In genomic region chr10:47282657-47283018, GRCh38 we compare ENCODE assay signal across 33 cellular contexts. TPM values are rescaled to one million over a fixed set of nuclear protein-coding genes. Genes with fewer than 3 reads are reported as not detected.
"Had no signal": no experiment of that assay in that cellular context is flagged by ENCODE, and none has a peak within 500 bp of the region (broad histone marks: within the 10 kb centered on the region; RNA-seq: fewer than 3 reads in every experiment).

No MANE protein-coding gene starts in this region.

- H3K27me3 ChIP-seq: ascending aorta, cardiac muscle cell, MG63, SJCRH30 had no signal

- H3K9me3 Mint-ChIP-seq: activated CD4-positive, alpha-beta memory T cell treated with anti-CD3 and anti-CD28 coated beads, Interleukin-2, amount 10 ng/mL, durations not matched to agents 7 days and 5 days; activated T-cell treated with anti-CD3 and anti-CD28 coated beads, Interleukin-2, amount 50 U/mL, for 24 hours; activated T-helper 1 cell treated with anti-CD3 and anti-CD28 coated beads, Interleukin-12 subunit alpha, Interleukin-12 subunit beta, Interleukin-2, Interleukin-4 antibody, amounts not matched to agents 30 ng/mL and 10 ng/mL and 1 ng/mL, durations not matched to agents 14 hours and 24 hours and 36 hours; central memory CD8-positive, alpha-beta T cell had no signal

- H3K27ac ChIP-seq: ascending aorta, cardiac muscle cell, SJCRH30, SK-N-MC, WERI-Rb-1 had no signal

- H3K4me3 ChIP-seq: ascending aorta, cardiac muscle cell, K562, MG63, SJCRH30, SK-N-MC had no signal

- H3K4me1 ChIP-seq: SJCRH30 had no signal

- H3K27ac Mint-ChIP-seq: activated CD4-positive, alpha-beta memory T cell treated with anti-CD3 and anti-CD28 coated beads, Interleukin-2, amount 10 ng/mL, durations not matched to agents 7 days and 5 days; activated naive CD8-positive, alpha-beta T cell treated with anti-CD3 and anti-CD28 coated beads for 36 hours; activated T-cell treated with anti-CD3 and anti-CD28 coated beads, Interleukin-2, amount 50 U/mL, for 24 hours; activated T-helper 1 cell treated with anti-CD3 and anti-CD28 coated beads, Interleukin-12 subunit alpha, Interleukin-12 subunit beta, Interleukin-2, Interleukin-4 antibody, amounts not matched to agents 30 ng/mL and 10 ng/mL and 1 ng/mL, durations not matched to agents 14 hours and 24 hours and 36 hours had no signal

- DNase-seq: activated CD4-positive, alpha-beta memory T cell treated with anti-CD3 and anti-CD28 coated beads, Interleukin-2, amount 10 ng/mL, durations not matched to agents 7 days and 5 days; activated CD4-positive, alpha-beta T cell treated with anti-CD3 and anti-CD28 coated beads for 1 hour; activated CD4-positive, alpha-beta T cell treated with anti-CD3 and anti-CD28 coated beads for 48 hours; activated CD4-positive, CD25-positive, alpha-beta regulatory T cell; activated naive CD4-positive, alpha-beta T cell; activated naive CD4-positive, alpha-beta T cell treated with anti-CD3 and anti-CD28 coated beads, Interleukin-2, amount 50 U/mL, for 16 hours; activated naive CD8-positive, alpha-beta T cell treated with anti-CD3 and anti-CD28 coated beads for 36 hours; activated T-cell treated with anti-CD3 and anti-CD28 coated beads, Interleukin-2, amount 50 U/mL, for 24 hours; amniotic stem cell; Karpas-422; MG63; NCI-H1048; NCI-H1105 treated with DMSO at 0.1 percent for 48 hours; NCI-H1436; NCI-H1694; NCI-H2029; NCI-H345; NCI-H524 treated with DMSO at 0.1 percent for 48 hours; SHP77; SJCRH30; T1000; WERI-Rb-1 had no signal

- H3K27me3 Mint-ChIP-seq: activated CD4-positive, alpha-beta memory T cell treated with anti-CD3 and anti-CD28 coated beads, Interleukin-2, amount 10 ng/mL, durations not matched to agents 7 days and 5 days; activated naive CD8-positive, alpha-beta T cell treated with anti-CD3 and anti-CD28 coated beads for 36 hours; activated T-cell treated with anti-CD3 and anti-CD28 coated beads, Interleukin-2, amount 50 U/mL, for 24 hours; central memory CD8-positive, alpha-beta T cell had no signal

- H3K4me3 Mint-ChIP-seq: activated CD4-positive, alpha-beta memory T cell treated with anti-CD3 and anti-CD28 coated beads, Interleukin-2, amount 10 ng/mL, durations not matched to agents 7 days and 5 days; activated naive CD8-positive, alpha-beta T cell treated with anti-CD3 and anti-CD28 coated beads for 36 hours; activated T-cell treated with anti-CD3 and anti-CD28 coated beads, Interleukin-2, amount 50 U/mL, for 24 hours; activated T-helper 1 cell treated with anti-CD3 and anti-CD28 coated beads, Interleukin-12 subunit alpha, Interleukin-12 subunit beta, Interleukin-2, Interleukin-4 antibody, amounts not matched to agents 30 ng/mL and 10 ng/mL and 1 ng/mL, durations not matched to agents 14 hours and 24 hours and 36 hours; central memory CD8-positive, alpha-beta T cell had no signal

- H3K36me3 ChIP-seq: ascending aorta, cardiac muscle cell, MG63, SJCRH30, WERI-Rb-1 had no signal

- H3K9me3 ChIP-seq: ascending aorta, MG63, SJCRH30 had no signal

- ATAC-seq: K562, Panc1 had no signal

RNA-seq across cellular contexts. Expression of gene GDF10, which starts 17.4 kb away (rescaled TPM):
- total RNA-seq: activated CD4-positive, alpha-beta memory T cell treated with anti-CD3 and anti-CD28 coated beads, Interleukin-2, amount 10 ng/mL, durations not matched to agents 7 days and 5 days; NCI-H460; RPMI7951; SJCRH30; T-helper 1 cell treated with Interleukin-12 subunit alpha and Interleukin-12 subunit beta and Interleukin-4 antibody, amounts not matched to agents 30 ng/mL and 1 ng/mL, for 36 hours; T-helper 2 cell treated with Interferon-gamma antibody and Interleukin-4, amounts not matched to agents 100 ng/mL and 5 ng/mL, for 36 hours had no signal

RNA-seq across cellular contexts. Expression of gene GDF2, which starts 39.6 kb away (rescaled TPM):
- total RNA-seq: activated CD4-positive, alpha-beta memory T cell treated with anti-CD3 and anti-CD28 coated beads, Interleukin-2, amount 10 ng/mL, durations not matched to agents 7 days and 5 days; activated naive CD8-positive, alpha-beta T cell treated with anti-CD3 and anti-CD28 coated beads for 36 hours; activated T-helper 1 cell treated with anti-CD3 and anti-CD28 coated beads, Interleukin-12 subunit alpha, Interleukin-12 subunit beta, Interleukin-2, Interleukin-4 antibody, amounts not matched to agents 30 ng/mL and 10 ng/mL and 1 ng/mL, durations not matched to agents 14 hours and 24 hours and 36 hours; NCI-H460; RPMI7951; SJCRH30; T-helper 1 cell treated with Interleukin-12 subunit alpha and Interleukin-12 subunit beta and Interleukin-4 antibody, amounts not matched to agents 30 ng/mL and 1 ng/mL, for 36 hours; T-helper 2 cell treated with Interferon-gamma antibody and Interleukin-4, amounts not matched to agents 100 ng/mL and 5 ng/mL, for 36 hours had no signal
